In the genomic region with DNA sequence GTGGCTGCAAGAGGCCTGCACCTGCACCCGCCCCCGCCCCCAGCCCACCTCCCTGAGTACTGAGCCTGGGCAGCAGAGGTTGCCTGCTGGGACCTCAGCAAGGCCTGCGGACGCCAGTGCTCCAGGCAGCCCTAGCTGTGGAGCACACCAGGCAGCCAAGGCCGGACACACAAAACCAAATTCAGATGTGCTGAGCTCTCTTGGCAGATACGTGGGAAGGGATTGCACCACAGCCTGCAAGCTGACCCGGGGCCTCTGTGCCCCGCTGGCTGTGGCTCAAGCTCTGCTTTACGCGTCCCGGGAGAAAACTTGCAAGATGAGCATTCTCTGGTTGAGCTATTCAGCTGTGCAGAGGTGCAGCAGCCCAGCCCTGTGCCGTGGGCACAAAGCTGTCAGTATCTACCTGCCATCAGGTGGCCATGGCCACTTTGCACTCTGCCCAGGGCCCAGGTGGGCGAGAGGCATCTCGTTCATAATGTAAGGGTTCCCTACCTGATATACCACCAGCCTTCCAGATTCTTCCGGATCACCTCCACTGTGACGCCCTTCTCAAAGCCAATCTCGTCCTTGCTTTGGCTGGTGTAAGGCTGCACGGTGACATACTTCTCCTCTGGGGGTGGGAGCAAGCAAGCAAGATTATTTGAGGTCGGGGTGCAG, we compare ENCODE assay signal across 12 cellular contexts.
A peak's percentile ranks its signal among the peaks of the same experiment; 100 is the strongest.
DNase-seq lines count a peak whose midpoint lies in the region; ATAC-seq and TF ChIP-seq lines count a peak whose summit lies in the region.
"Had no signal": no experiment of that assay in that cellular context is flagged by ENCODE, and none has a peak within 500 bp of the region (broad histone marks: within the 10 kb centered on the region; RNA-seq: fewer than 3 reads in every experiment).

No MANE protein-coding gene starts in this region.

- H3K9me3 Mint-ChIP-seq in stimulated activated effector memory CD8-positive, alpha-beta T cell treated with anti-CD3 and anti-CD28 coated beads, Interleukin-12 subunit alpha, Interleukin-12 subunit beta, amount 100 ng/mL, for 72 hours: no peaks in the 10 kb centered on the region

- H3K4me1 ChIP-seq in parathyroid adenoma: peaks cover 41% of the 10 kb centered on the region

- no peaks in the 10 kb centered on the region for H3K36me3 ChIP-seq in parathyroid adenoma (ENCODE audit: control insufficient read depth, insufficient read depth, low read length)

- DNase-seq in AG04450 (ENCODE audit: low read depth, low spot score): peak; percentile 73
- DNase-seq in RWPE1 (ENCODE audit: low spot score): no peak
- peak; percentile 87 for DNase-seq in Right ventricle myocardium superior
- DNase-seq in DMS79 treated with DMSO at 0.1 percent for 48 hours (lab: John Stamatoyannopoulos, UW): no peak
- DNase-seq in stimulated activated effector memory CD8-positive, alpha-beta T cell treated with anti-CD3 and anti-CD28 coated beads, Interleukin-12 subunit alpha, Interleukin-12 subunit beta, amount 100 ng/mL, for 72 hours (ENCODE audit: low spot score in 2 of 2): no peak
- no peak for DNase-seq in activated T-cell treated with anti-CD3 and anti-CD28 coated beads for 4 hours
- DNase-seq: ACHN; activated CD8-positive, alpha-beta T cell treated with anti-CD3 and anti-CD28 coated beads, Interleukin-2, amount 10 ng/mL, durations not matched to agents 7 days and 5 days; NCI-H446 treated with DMSO at 0.1 percent for 48 hours had no signal

- no peaks in the 10 kb centered on the region for H3K36me3 Mint-ChIP-seq in stimulated activated effector memory CD8-positive, alpha-beta T cell treated with anti-CD3 and anti-CD28 coated beads, Interleukin-12 subunit alpha, Interleukin-12 subunit beta, amount 100 ng/mL, for 72 hours

- no peak overlapping the region for H3K4me3 Mint-ChIP-seq in stimulated activated effector memory CD8-positive, alpha-beta T cell treated with anti-CD3 and anti-CD28 coated beads, Interleukin-12 subunit alpha, Interleukin-12 subunit beta, amount 100 ng/mL, for 72 hours
- H3K4me3 Mint-ChIP-seq: activated CD8-positive, alpha-beta T cell treated with anti-CD3 and anti-CD28 coated beads, Interleukin-2, amount 10 ng/mL, durations not matched to agents 7 days and 5 days had no signal

- H3K4me1 Mint-ChIP-seq in stimulated activated effector memory CD8-positive, alpha-beta T cell treated with anti-CD3 and anti-CD28 coated beads, Interleukin-12 subunit alpha, Interleukin-12 subunit beta, amount 100 ng/mL, for 72 hours: peaks cover 7% of the 10 kb centered on the region

- H3K27ac ChIP-seq in AG04450 (ENCODE audit: low read depth, low read length) (peak overlapping the region; percentile 70), RWPE1 (peak overlapping the region; percentile 29; the same call in 1 of the 2 replicates), parathyroid adenoma (peak overlapping the region; percentile 76)
- H3K27ac ChIP-seq: epithelial cell of prostate had no signal

- no peak overlapping the region for H3K4me3 ChIP-seq in AG04450 (ENCODE audit: low read depth, low read length)
- no peak overlapping the region for H3K4me3 ChIP-seq in parathyroid adenoma (ENCODE audit: low read depth, low read length)

- H3K27me3 ChIP-seq in AG04450 (ENCODE audit: control insufficient read depth, insufficient read depth, low read length): no peaks in the 10 kb centered on the region
- H3K27me3 ChIP-seq in parathyroid adenoma (ENCODE audit: control insufficient read depth, insufficient read depth, low read length): no peaks in the 10 kb centered on the region

- H3K9me3 ChIP-seq in AG04450 (ENCODE audit: control insufficient read depth, insufficient read depth, low read length) (no peaks in the 10 kb centered on the region; the same call in 1 of the 2 replicates), parathyroid adenoma (ENCODE audit: control insufficient read depth, low read length) (no peaks in the 10 kb centered on the region)

- H3K27ac Mint-ChIP-seq in stimulated activated effector memory CD8-positive, alpha-beta T cell treated with anti-CD3 and anti-CD28 coated beads, Interleukin-12 subunit alpha, Interleukin-12 subunit beta, amount 100 ng/mL, for 72 hours: no peak overlapping the region
- H3K27ac Mint-ChIP-seq: activated CD8-positive, alpha-beta T cell treated with anti-CD3 and anti-CD28 coated beads, Interleukin-2, amount 10 ng/mL, durations not matched to agents 7 days and 5 days had no signal

- CTCF ChIA-PET in AG04450 (lab: Charles Lee): interaction anchor here (1.1 to 3.3 kb wide), 2 partner anchors 11 to 69 kb away, joined by 4 to 17 read pairs; no protein-coding TSS in a partner anchor
- CTCF ChIA-PET in RWPE1 (lab: Yijun Ruan, JAX): interaction anchor here (0.5 kb wide), 1 partner anchor 71 kb away, joined by 4 read pairs; no protein-coding TSS in a partner anchor

- no peaks in the 10 kb centered on the region for H3K79me2 ChIP-seq in parathyroid adenoma

- ATAC-seq in Right ventricle myocardium superior (ENCODE audit: poor library complexity): peak; percentile 76
- ATAC-seq in stimulated activated effector memory CD8-positive, alpha-beta T cell treated with anti-CD3 and anti-CD28 coated beads, Interleukin-12 subunit alpha, Interleukin-12 subunit beta, amount 100 ng/mL, for 72 hours: no peak
- ATAC-seq in HG03159 (IDR thresholded peaks at IDR 0.05; ENCODE audit: unreplicated experiment): no peak
- ATAC-seq: activated CD8-positive, alpha-beta T cell treated with anti-CD3 and anti-CD28 coated beads, Interleukin-2, amount 10 ng/mL, durations not matched to agents 7 days and 5 days had no signal

- no peak overlapping the region for H3K9ac ChIP-seq in parathyroid adenoma

- no peak for TF ChIP-seq CTCF in AG04450 (IDR thresholded peaks at IDR 0.05; ENCODE audit: low read depth, low read length)
- no peak for TF ChIP-seq CTCF in RWPE1 (conservative IDR thresholded peaks at IDR 0.05; ENCODE audit: low read depth)
- TF ChIP-seq CTCF in parathyroid adenoma (IDR thresholded peaks at IDR 0.05): no peak

- peak overlapping the region; percentile 34 for H2AFZ ChIP-seq in parathyroid adenoma

- no peak overlapping the region for H3K4me2 ChIP-seq in parathyroid adenoma (ENCODE audit: low read length)

- POLR2A ChIA-PET in AG04450 (lab: Yijun Ruan, JAX) (interaction anchor here (0.7 to 1.1 kb wide), 3 partner anchors 28 to 230 kb away, joined by 3 to 6 read pairs (median 4); no protein-coding TSS in a partner anchor), RWPE1 (lab: Yijun Ruan, JAX; ENCODE audit: low non-redundant PET) (interaction anchor here (0.6 kb wide), 1 partner anchor 11 kb away, joined by 3 read pairs; no protein-coding TSS in a partner anchor)

- intact Hi-C loops in Right ventricle myocardium superior (cut with DNase I): no loop called here

Comparison
In these comparisons a context has a peak if more than half of its experiments do, and no peak if none do; other contexts are left out.
1. DNase-seq: peak in AG04450 (single experiment) and Right ventricle myocardium superior (single experiment); none in RWPE1 (single experiment), DMS79 treated with DMSO at 0.1 percent for 48 hours (single experiment), stimulated activated effector memory CD8-positive, alpha-beta T cell treated with anti-CD3 and anti-CD28 coated beads, Interleukin-12 subunit alpha, Interleukin-12 subunit beta, amount 100 ng/mL, for 72 hours (0 of 2) and activated T-cell treated with anti-CD3 and anti-CD28 coated beads for 4 hours (single experiment).
2. Peak in every context shown above with its lines, with median percentiles within 50 percentile points of each other: H3K27ac ChIP-seq.